In the genomic region with DNA sequence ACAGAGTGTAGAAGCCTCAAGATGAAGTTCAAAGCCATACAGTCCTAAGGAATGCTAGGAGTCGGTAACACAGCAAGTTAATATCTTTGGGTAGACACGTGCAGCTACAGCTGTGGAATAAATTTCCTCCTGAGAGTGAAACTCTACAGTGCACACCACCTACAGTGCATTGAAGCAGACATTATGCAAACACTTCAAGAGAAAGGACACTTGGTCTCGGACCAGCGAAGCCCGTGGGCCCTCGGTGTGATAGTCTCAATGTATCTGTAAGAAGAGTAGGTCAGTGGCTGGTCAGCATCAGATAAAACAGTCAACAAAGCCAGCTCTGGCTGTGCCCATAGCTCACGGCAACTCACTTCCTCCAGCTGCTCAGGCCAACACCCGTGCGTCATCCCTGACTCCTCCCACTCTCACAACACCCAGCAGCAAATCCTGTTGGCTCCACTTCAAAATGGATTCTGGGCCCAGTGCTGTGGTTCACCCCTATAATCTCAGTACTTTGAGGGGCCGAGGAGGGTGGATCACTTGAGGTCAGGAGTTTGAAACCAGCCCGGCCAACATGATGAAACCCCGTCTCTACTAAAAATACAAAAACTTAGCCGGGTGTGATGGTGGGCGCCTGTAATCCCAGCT, we compare ENCODE assay signal across 8 cellular contexts. TPM values are rescaled to one million over a fixed set of nuclear protein-coding genes. Genes with fewer than 3 reads are reported as not detected.
A peak's percentile ranks its signal among the peaks of the same experiment; 100 is the strongest.
DNase-seq lines count a peak whose midpoint lies in the region; ATAC-seq and TF ChIP-seq lines count a peak whose summit lies in the region.
"Not testable (repeated sequence)": the region's sequence is repeated elsewhere in the genome, so short reads cannot be mapped to it uniquely, and the experiment has no call there.

No MANE protein-coding gene starts in this region.

- H3K9me2 ChIP-seq in OCI-LY1 (ENCODE audit: low read depth, low read length), result not testable (repeated sequence)

- TF ChIP-seq POLR2A in esophagus squamous epithelium (IDR thresholded peaks at IDR 0.05), result not testable (repeated sequence)

- H3K9me3 ChIP-seq in CD8-positive, alpha-beta T cell (ENCODE audit: low read length); OCI-LY1 (ENCODE audit: low read length); esophagus squamous epithelium; lung (ENCODE audit: control insufficient read depth in 2 of 2, insufficient read depth in 1 of 2, low read length in 1 of 2): not testable (repeated sequence)

- CTCF ChIA-PET in CD8-positive, alpha-beta T cell (lab: Charles Lee), result interaction anchor here (1.9 kb wide), 1 partner anchor 14 kb away, joined by 6 read pairs; no protein-coding TSS in a partner anchor

- not testable (repeated sequence) for H3K9me3 Mint-ChIP-seq in CD8-positive, alpha-beta T cell; activated T-cell treated with anti-CD3 and anti-CD28 coated beads, Interleukin-2, amount 50 U/mL, for 24 hours

- WGBS in esophagus squamous epithelium, 2 donors, result 53 to 57% methylated on average over 9 to 11 of the region's 14 CpGs
- 53 to 66% methylated on average over 7 to 8 of the region's 14 CpGs for WGBS in lung, 2 donors

- H3K4me1 Mint-ChIP-seq in CD8-positive, alpha-beta T cell (ENCODE audit: low read depth), result peaks cover 12% of the 10 kb centered on the region
- H3K4me1 Mint-ChIP-seq in activated T-cell treated with anti-CD3 and anti-CD28 coated beads, Interleukin-2, amount 50 U/mL, for 24 hours (ENCODE audit: low read depth), result peaks cover 28% of the 10 kb centered on the region

- H3K9ac ChIP-seq in OCI-LY1 (ENCODE audit: low read length), result peak overlapping the region; percentile 46; the same call in 1 of the 2 replicates

- H3K4me3 Mint-ChIP-seq in CD8-positive, alpha-beta T cell; activated T-cell treated with anti-CD3 and anti-CD28 coated beads, Interleukin-2, amount 50 U/mL, for 24 hours: not testable (repeated sequence)

- not testable (repeated sequence) for H3K36me3 ChIP-seq in CD8-positive, alpha-beta T cell (ENCODE audit: insufficient read depth, low read length); OCI-LY1 (ENCODE audit: insufficient read depth, low read length); esophagus squamous epithelium; lung (ENCODE audit: control insufficient read depth in 2 of 2, insufficient read depth in 2 of 2, low read length in 2 of 2)

- not testable (repeated sequence) for H3K4me1 ChIP-seq in CD8-positive, alpha-beta T cell (ENCODE audit: insufficient read depth, low read length); lung (ENCODE audit: control insufficient read depth in 2 of 2, insufficient read depth in 2 of 2, low read length in 2 of 2)
- H3K4me1 ChIP-seq in OCI-LY1 (ENCODE audit: insufficient read depth, low read length, severe bottlenecking) (peaks cover 74% of the 10 kb centered on the region), esophagus squamous epithelium (peaks cover 0 to 41% (median 11%) of the 10 kb centered on the region in 3 donors)

- H3K79me2 ChIP-seq in OCI-LY1 (ENCODE audit: insufficient read depth, low read length), result not testable (repeated sequence)

- not testable (repeated sequence) for H3K4me3 ChIP-seq in CD8-positive, alpha-beta T cell (ENCODE audit: low read depth, low read length); OCI-LY1 (ENCODE audit: low read depth, low read length, poor library complexity, severe bottlenecking); esophagus squamous epithelium; lung

- POLR2A ChIA-PET in CD8-positive, alpha-beta T cell (lab: Charles Lee), result interaction anchor here (0.6 kb wide), 1 partner anchor 27 kb away, joined by 3 read pairs; no protein-coding TSS in a partner anchor

- H3K27ac Mint-ChIP-seq in CD8-positive, alpha-beta T cell, result not testable (repeated sequence)
- peak overlapping the region; percentile 51 for H3K27ac Mint-ChIP-seq in activated T-cell treated with anti-CD3 and anti-CD28 coated beads, Interleukin-2, amount 50 U/mL, for 24 hours

- not testable (repeated sequence) for H4K20me1 ChIP-seq in OCI-LY1 (ENCODE audit: insufficient read depth, low read length)

- H3K36me3 Mint-ChIP-seq in CD8-positive, alpha-beta T cell; activated T-cell treated with anti-CD3 and anti-CD28 coated beads, Interleukin-2, amount 50 U/mL, for 24 hours (ENCODE audit: low read depth): not testable (repeated sequence)

- ATAC-seq in CD8-positive, alpha-beta T cell, result peak; percentile 43
- ATAC-seq in GM19463 (IDR thresholded peaks at IDR 0.05; ENCODE audit: unreplicated experiment) (peak; percentile 44), HG02973 (IDR thresholded peaks at IDR 0.05; ENCODE audit: unreplicated experiment) (peak; percentile 43), lung (ENCODE audit: insufficient read depth, low FRiP score) (peak; percentile 62)
- peak; percentile 60 for ATAC-seq in stimulated activated naive CD8-positive, alpha-beta T cell treated with anti-CD3 and anti-CD28 coated beads, Interleukin-15, Interleukin-2, amounts not matched to agents 100 U/mL and 50 U/mL, for 24 hours

- not testable (repeated sequence) for H2AFZ ChIP-seq in OCI-LY1 (ENCODE audit: low read length)

- H3K27me3 ChIP-seq in CD8-positive, alpha-beta T cell (ENCODE audit: insufficient read depth, low read length); OCI-LY1 (ENCODE audit: insufficient read depth, low read length); esophagus squamous epithelium; lung (ENCODE audit: control insufficient read depth, insufficient read depth): not testable (repeated sequence)

- TF ChIP-seq CTCF in CD8-positive, alpha-beta T cell (IDR thresholded peaks at IDR 0.05); OCI-LY1 (IDR thresholded peaks at IDR 0.05; ENCODE audit: low read length); esophagus squamous epithelium (IDR thresholded peaks at IDR 0.05); lung (IDR thresholded peaks at IDR 0.05; ENCODE audit: control extremely low read depth, extremely low read depth): not testable (repeated sequence)

- not testable (repeated sequence) for H3F3A ChIP-seq in OCI-LY1 (ENCODE audit: insufficient read depth, low read length)

- not testable (repeated sequence) for H3K27ac ChIP-seq in CD8-positive, alpha-beta T cell (ENCODE audit: low read depth, low read length); lung (ENCODE audit: low read depth in 1 of 2, low read length in 1 of 2)
- H3K27ac ChIP-seq in OCI-LY1 (ENCODE audit: low read depth, low read length, poor library complexity, severe bottlenecking), result peak overlapping the region; percentile 92
- H3K27ac ChIP-seq in esophagus squamous epithelium, result peak overlapping the region; percentile 21 to 70 (median 60)

- not testable (repeated sequence) for DNase-seq in CD8-positive, alpha-beta T cell; activated T-cell treated with anti-CD3 and anti-CD28 coated beads, Interleukin-2, amount 50 U/mL, for 24 hours; esophagus squamous epithelium (lab: John Stamatoyannopoulos, UW); lung (ENCODE audit: low spot score); stimulated activated naive CD8-positive, alpha-beta T cell treated with anti-CD3 and anti-CD28 coated beads, Interleukin-15, Interleukin-2, amounts not matched to agents 100 U/mL and 50 U/mL, for 24 hours

- intact Hi-C loops in CD8-positive, alpha-beta T cell (cut with DNase I, micrococcal nuclease); esophagus squamous epithelium (cut with DNase I): not testable (repeated sequence)

- H3K27me3 Mint-ChIP-seq in CD8-positive, alpha-beta T cell (ENCODE audit: low read depth); activated T-cell treated with anti-CD3 and anti-CD28 coated beads, Interleukin-2, amount 50 U/mL, for 24 hours: not testable (repeated sequence)

- H3K4me2 ChIP-seq in OCI-LY1 (ENCODE audit: low read length), result peak overlapping the region; percentile 59

RNA-seq across cellular contexts. Expression of gene SERHL2, which starts 16.4 kb away (rescaled TPM):
- under 1 TPM in 1 of 2 experiments, not detected in 1; 0.42 TPM for total RNA-seq in CD8-positive, alpha-beta T cell
- total RNA-seq in esophagus squamous epithelium, result 1 to 10 TPM; 2.1 to 5.1 (median 3.6) TPM
- total RNA-seq in lung, result 1 to 10 TPM; 2.7 to 3.3 TPM
- 1 to 10 TPM; 1.7 to 2.6 TPM for polyA plus RNA-seq in lung

RNA-seq across cellular contexts. Expression of gene RRP7A, which starts 17.7 kb away (rescaled TPM):
- total RNA-seq in CD8-positive, alpha-beta T cell, result 10 to 100 TPM; 61.0 to 66.6 TPM
- total RNA-seq in esophagus squamous epithelium, result 10 to 100 TPM; 19.1 to 35.1 (median 26.1) TPM
- total RNA-seq in lung, result 10 to 100 TPM; 14.9 to 35.5 TPM
- 10 to 100 TPM; 10.2 to 31.9 TPM for polyA plus RNA-seq in lung
